Comparison of ENCODE assay signal across 8 cellular contexts in the genomic region with DNA sequence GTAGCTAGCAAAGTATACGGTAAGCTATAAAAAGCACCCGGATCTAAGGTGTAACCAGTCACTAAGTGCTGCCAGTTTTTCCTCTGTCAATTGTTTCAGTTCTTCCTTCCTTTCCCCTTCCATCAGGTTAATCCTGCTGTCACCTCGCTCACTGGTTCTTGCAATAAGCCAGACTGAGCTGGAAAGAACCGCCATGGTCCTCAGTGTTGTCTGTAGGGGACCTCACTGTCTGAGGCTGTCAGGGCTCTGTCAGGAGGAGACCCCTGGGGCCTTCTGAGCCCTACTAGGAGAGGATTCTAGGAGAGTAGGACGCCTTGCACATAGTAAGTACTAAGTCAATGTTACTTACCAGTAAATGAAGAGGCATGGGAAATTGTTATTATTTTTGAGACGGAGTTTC. TPM values are rescaled to one million over a fixed set of nuclear protein-coding genes. Genes with fewer than 3 reads are reported as not detected.
DNase-seq lines count a peak whose midpoint lies in the region; ATAC-seq and TF ChIP-seq lines count a peak whose summit lies in the region.

No MANE protein-coding gene starts in this region.

- peak overlapping the region; percentile 75 for H3K4me3 ChIP-seq in HUES64 (ENCODE audit: low read length)

- H3K4me3 Mint-ChIP-seq in CD14-positive monocyte = peak overlapping the region in 1 of 2 donors; percentile 13
- H3K4me3 Mint-ChIP-seq in brain = peak overlapping the region; percentile 92 to 100 (median 99)
- H3K4me3 Mint-ChIP-seq in nephron = peak overlapping the region; percentile 93 to 100 (median 98)

- in situ Hi-C loops in GM13976 (cut with MboI; ENCODE audit: low sequenced_read_pairs, unreplicated experiment) = no loop called here

- peaks cover 14% of the 10 kb centered on the region for H3K9me3 ChIP-seq in HUES64 (ENCODE audit: insufficient read depth, low read depth, low read length)

- peaks cover 19% of the 10 kb centered on the region for H3K36me3 ChIP-seq in HUES64 (ENCODE audit: insufficient read depth, low read length)

- H3K27me3 ChIP-seq in HUES64 (ENCODE audit: insufficient read depth, low read length) = no peaks in the 10 kb centered on the region

- DNase-seq in CD14-positive monocyte (ENCODE audit: low spot score) (no peak), MV-4-11 (lab: John Stamatoyannopoulos, UW) (no peak), GM13976 (ENCODE audit: low spot score) (no peak), NK-92 (lab: John Stamatoyannopoulos, UW; ENCODE audit: unreplicated experiment) (no peak)

- H3K27ac Mint-ChIP-seq in CD14-positive monocyte (peak overlapping the region in 5 of 7 donors; percentile 3 to 100 (median 84)), brain (peak overlapping the region; percentile 98 to 100 (median 99)), nephron (peak overlapping the region; percentile 96 to 97 (median 97))

- H3K4me1 Mint-ChIP-seq in CD14-positive monocyte = peaks cover 69% of the 10 kb centered on the region
- H3K4me1 Mint-ChIP-seq in brain = peaks cover 61% of the 10 kb centered on the region
- H3K4me1 Mint-ChIP-seq in nephron = peaks cover 38% of the 10 kb centered on the region

- H3K27ac ChIP-seq in HUES64 (ENCODE audit: low read depth, low read length) = no peak overlapping the region

- TF ChIP-seq CTCF in CD14-positive monocyte (IDR thresholded peaks at IDR 0.05) = no peak
- TF ChIP-seq CTCF in brain (conservative IDR thresholded peaks at IDR 0.05) = no peak
- TF ChIP-seq CTCF in nephron (IDR thresholded peaks at IDR 0.05; ENCODE audit: unreplicated experiment in 3 of 3) = no peak
- no peak for TF ChIP-seq CTCF in GM13976 (IDR thresholded peaks at IDR 0.05; ENCODE audit: borderline replicate concordance, control extremely low read depth, extremely low read depth, insufficient read depth, missing control alignments)

- H3K36me3 Mint-ChIP-seq in CD14-positive monocyte = peaks cover 21 to 22% of the 10 kb centered on the region in 2 donors
- peaks cover 4% of the 10 kb centered on the region for H3K36me3 Mint-ChIP-seq in brain
- peaks cover 15% of the 10 kb centered on the region for H3K36me3 Mint-ChIP-seq in nephron (ENCODE audit: low read depth)

- H3K9ac ChIP-seq in HUES64 (ENCODE audit: low read depth, low read length) = 0 out of 2 replicates have a peak overlapping the region, but pooled peaks have one; percentile 87

- intact Hi-C loops in CD14-positive monocyte (cut with micrococcal nuclease) = no loop called here

- H3K9me3 Mint-ChIP-seq in CD14-positive monocyte = peaks cover 3 to 11% (median 7%) of the 10 kb centered on the region in 7 donors
- peaks cover 3 to 10% (median 9%) of the 10 kb centered on the region in 5 experiments for H3K9me3 Mint-ChIP-seq in brain
- H3K9me3 Mint-ChIP-seq in nephron = peaks cover 4% of the 10 kb centered on the region

- WGBS in HUES64 = 90% methylated on average over 6 of the region's 6 CpGs

- H3K27me3 Mint-ChIP-seq in CD14-positive monocyte (ENCODE audit: low read depth in 3 of 3) = peaks cover 0 to 5% (median 3%) of the 10 kb centered on the region in 3 donors
- H3K27me3 Mint-ChIP-seq in brain = peaks cover 9% of the 10 kb centered on the region
- no peaks in the 10 kb centered on the region for H3K27me3 Mint-ChIP-seq in nephron (ENCODE audit: low read depth)

- peaks cover 3% of the 10 kb centered on the region; the same call in 1 of the 2 replicates for H3K4me1 ChIP-seq in HUES64 (ENCODE audit: insufficient read depth, low read length)

- no peak for ATAC-seq in HG03097 (IDR thresholded peaks at IDR 0.05; ENCODE audit: low FRiP score, unreplicated experiment)

RNA-seq across cellular contexts. Expression of gene TBC1D22A, which starts 1.4 kb away (rescaled TPM):
- polyA plus RNA-seq in CD14-positive monocyte = 10 to 100 TPM; 25.9 to 29.5 TPM
- polyA plus RNA-seq in HUES64 (2013, experiment 1 of 2) = 9.7 TPM
- polyA plus RNA-seq in HUES64 (2013, experiment 2 of 2) = 10.8 TPM
- polyA plus RNA-seq in brain (ENCODE audit: insufficient read depth, low read depth, low replicate concordance) = 20.6 TPM

RNA-seq across cellular contexts. Expression of gene CERK, which starts 23.0 kb away (rescaled TPM):
- polyA plus RNA-seq in CD14-positive monocyte (10 to 100 TPM; 22.4 to 24.5 TPM), brain (ENCODE audit: insufficient read depth, low read depth, low replicate concordance) (78.9 TPM)
- 34.2 TPM for polyA plus RNA-seq in HUES64 (2013, experiment 1 of 2)
- 39.2 TPM for polyA plus RNA-seq in HUES64 (2013, experiment 2 of 2)
